Comparison of ENCODE assay signal across 1 cellular context in the genomic region with DNA sequence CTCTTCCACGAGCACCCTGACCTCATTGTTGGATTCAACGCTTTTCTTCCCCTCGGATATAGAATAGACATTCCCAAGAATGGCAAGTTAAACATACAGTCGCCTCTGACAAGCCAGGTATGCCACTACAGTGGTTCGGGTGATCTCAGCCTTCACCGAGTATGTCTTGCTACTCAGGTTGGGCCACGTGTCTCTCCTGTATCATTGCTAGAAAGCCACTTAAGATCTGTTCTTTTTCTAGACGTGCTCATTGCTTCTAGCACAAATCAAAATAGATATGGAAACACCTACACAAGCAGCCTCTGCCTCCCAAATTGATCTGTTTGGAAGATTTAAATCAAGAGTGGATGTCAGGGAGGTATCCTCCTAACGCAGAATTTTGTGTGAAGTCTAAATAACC.
TF ChIP-seq lines count a peak whose summit lies in the region.

No MANE protein-coding gene starts in this region.

TF ChIP-seq in GM23338, 12 proteins besides CTCF, POLR2A, EP300 and RAD21 (continued from another document):
- TF ChIP-seq, protein P1, sequence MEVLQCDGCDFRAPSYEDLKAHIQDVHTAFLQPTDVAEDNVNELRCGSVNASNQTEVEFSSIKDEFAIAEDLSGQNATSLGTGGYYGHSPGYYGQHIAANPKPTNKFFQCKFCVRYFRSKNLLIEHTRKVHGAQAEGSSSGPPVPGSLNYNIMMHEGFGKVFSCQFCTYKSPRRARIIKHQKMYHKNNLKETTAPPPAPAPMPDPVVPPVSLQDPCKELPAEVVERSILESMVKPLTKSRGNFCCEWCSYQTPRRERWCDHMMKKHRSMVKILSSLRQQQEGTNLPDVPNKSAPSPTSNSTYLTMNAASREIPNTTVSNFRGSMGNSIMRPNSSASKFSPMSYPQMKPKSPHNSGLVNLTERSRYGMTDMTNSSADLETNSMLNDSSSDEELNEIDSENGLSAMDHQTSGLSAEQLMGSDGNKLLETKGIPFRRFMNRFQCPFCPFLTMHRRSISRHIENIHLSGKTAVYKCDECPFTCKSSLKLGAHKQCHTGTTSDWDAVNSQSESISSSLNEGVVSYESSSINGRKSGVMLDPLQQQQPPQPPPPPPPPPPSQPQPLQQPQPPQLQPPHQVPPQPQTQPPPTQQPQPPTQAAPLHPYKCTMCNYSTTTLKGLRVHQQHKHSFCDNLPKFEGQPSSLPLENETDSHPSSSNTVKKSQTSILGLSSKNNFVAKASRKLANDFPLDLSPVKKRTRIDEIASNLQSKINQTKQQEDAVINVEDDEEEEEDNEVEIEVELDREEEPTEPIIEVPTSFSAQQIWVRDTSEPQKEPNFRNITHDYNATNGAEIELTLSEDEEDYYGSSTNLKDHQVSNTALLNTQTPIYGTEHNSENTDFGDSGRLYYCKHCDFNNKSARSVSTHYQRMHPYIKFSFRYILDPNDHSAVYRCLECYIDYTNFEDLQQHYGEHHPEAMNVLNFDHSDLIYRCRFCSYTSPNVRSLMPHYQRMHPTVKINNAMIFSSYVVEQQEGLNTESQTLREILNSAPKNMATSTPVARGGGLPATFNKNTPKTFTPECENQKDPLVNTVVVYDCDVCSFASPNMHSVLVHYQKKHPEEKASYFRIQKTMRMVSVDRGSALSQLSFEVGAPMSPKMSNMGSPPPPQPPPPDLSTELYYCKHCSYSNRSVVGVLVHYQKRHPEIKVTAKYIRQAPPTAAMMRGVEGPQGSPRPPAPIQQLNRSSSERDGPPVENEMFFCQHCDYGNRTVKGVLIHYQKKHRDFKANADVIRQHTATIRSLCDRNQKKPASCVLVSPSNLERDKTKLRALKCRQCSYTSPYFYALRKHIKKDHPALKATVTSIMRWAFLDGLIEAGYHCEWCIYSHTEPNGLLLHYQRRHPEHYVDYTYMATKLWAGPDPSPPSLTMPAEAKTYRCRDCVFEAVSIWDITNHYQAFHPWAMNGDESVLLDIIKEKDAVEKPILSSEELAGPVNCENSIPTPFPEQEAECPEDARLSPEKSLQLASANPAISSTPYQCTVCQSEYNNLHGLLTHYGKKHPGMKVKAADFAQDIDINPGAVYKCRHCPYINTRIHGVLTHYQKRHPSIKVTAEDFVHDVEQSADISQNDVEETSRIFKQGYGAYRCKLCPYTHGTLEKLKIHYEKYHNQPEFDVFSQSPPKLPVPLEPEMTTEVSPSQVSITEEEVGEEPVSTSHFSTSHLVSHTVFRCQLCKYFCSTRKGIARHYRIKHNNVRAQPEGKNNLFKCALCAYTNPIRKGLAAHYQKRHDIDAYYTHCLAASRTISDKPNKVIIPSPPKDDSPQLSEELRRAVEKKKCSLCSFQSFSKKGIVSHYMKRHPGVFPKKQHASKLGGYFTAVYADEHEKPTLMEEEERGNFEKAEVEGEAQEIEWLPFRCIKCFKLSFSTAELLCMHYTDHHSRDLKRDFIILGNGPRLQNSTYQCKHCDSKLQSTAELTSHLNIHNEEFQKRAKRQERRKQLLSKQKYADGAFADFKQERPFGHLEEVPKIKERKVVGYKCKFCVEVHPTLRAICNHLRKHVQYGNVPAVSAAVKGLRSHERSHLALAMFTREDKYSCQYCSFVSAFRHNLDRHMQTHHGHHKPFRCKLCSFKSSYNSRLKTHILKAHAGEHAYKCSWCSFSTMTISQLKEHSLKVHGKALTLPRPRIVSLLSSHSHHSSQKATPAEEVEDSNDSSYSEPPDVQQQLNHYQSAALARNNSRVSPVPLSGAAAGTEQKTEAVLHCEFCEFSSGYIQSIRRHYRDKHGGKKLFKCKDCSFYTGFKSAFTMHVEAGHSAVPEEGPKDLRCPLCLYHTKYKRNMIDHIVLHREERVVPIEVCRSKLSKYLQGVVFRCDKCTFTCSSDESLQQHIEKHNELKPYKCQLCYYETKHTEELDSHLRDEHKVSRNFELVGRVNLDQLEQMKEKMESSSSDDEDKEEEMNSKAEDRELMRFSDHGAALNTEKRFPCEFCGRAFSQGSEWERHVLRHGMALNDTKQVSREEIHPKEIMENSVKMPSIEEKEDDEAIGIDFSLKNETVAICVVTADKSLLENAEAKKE (CRISPR knock-in tag; IDR thresholded peaks at IDR 0.05): no peak
- TF ChIP-seq ZNF114 (CRISPR knock-in tag; IDR thresholded peaks at IDR 0.05): no peak
